23 cellular contexts compared by ENCODE assay signal in genomic region chr5:83124593-83124992, GRCh38.
"Had no signal": no experiment of that assay in that cellular context is flagged by ENCODE, and none has a peak within 500 bp of the region (broad histone marks: within the 10 kb centered on the region; RNA-seq: fewer than 3 reads in every experiment).

No MANE protein-coding gene starts in this region.

- H3K27ac ChIP-seq: colonic mucosa, heart right ventricle, left lung, lower lobe of right lung, sigmoid colon, skin epidermis, testis, tibial nerve had no signal

- H3K9me3 ChIP-seq: colonic mucosa, lower lobe of right lung, testis had no signal

- H3K36me3 Mint-ChIP-seq: natural killer cell had no signal

- H3K4me3 ChIP-seq: colonic mucosa, heart right ventricle, left lung, lower lobe of right lung, sigmoid colon, skin epidermis, testis, tibial nerve had no signal

- H3K4me1 Mint-ChIP-seq: endodermal cell; memory B cell; mesothelial cell of epicardium; natural killer cell; neural crest cell; stimulated activated naive B cell treated with anti-CD40 and anti-IgM and Interleukin-4, amounts not matched to agents 10 μg/mL and 1 μg/mL and 100 μg/mL, for 72 hours; stimulated activated naive CD8-positive, alpha-beta T cell treated with anti-CD3 and anti-CD28 coated beads, Interleukin-15, amount 100 ng/mL, for 72 hours had no signal

- ATAC-seq: heart right ventricle; left lung; lower lobe of right lung; natural killer cell; stimulated activated naive B cell treated with anti-CD40 and anti-IgM and Interleukin-4, amounts not matched to agents 10 μg/mL and 1 μg/mL and 100 μg/mL, for 72 hours; stimulated activated naive CD8-positive, alpha-beta T cell treated with anti-CD3 and anti-CD28 coated beads, Interleukin-15, amount 100 ng/mL, for 72 hours had no signal

- H3K27me3 Mint-ChIP-seq: memory B cell; stimulated activated naive B cell treated with anti-CD40 and anti-IgM and Interleukin-4, amounts not matched to agents 10 μg/mL and 1 μg/mL and 100 μg/mL, for 72 hours; stimulated activated naive CD8-positive, alpha-beta T cell treated with anti-CD3 and anti-CD28 coated beads, Interleukin-15, amount 100 ng/mL, for 72 hours had no signal

- H3K4me3 Mint-ChIP-seq: endodermal cell; memory B cell; mesothelial cell of epicardium; natural killer cell; neural crest cell; stimulated activated naive B cell treated with anti-CD40 and anti-IgM and Interleukin-4, amounts not matched to agents 10 μg/mL and 1 μg/mL and 100 μg/mL, for 72 hours; stimulated activated naive CD8-positive, alpha-beta T cell treated with anti-CD3 and anti-CD28 coated beads, Interleukin-15, amount 100 ng/mL, for 72 hours had no signal

- H3K27me3 ChIP-seq: colonic mucosa, heart right ventricle, left lung, sigmoid colon, testis, tibial nerve had no signal

- H3K4me1 ChIP-seq: colonic mucosa, left lung, lower lobe of right lung, sigmoid colon, testis, tibial nerve had no signal

- H3K27ac Mint-ChIP-seq: memory B cell; mesothelial cell of epicardium; natural killer cell; stimulated activated naive B cell treated with anti-CD40 and anti-IgM and Interleukin-4, amounts not matched to agents 10 μg/mL and 1 μg/mL and 100 μg/mL, for 72 hours; stimulated activated naive CD8-positive, alpha-beta T cell treated with anti-CD3 and anti-CD28 coated beads, Interleukin-15, amount 100 ng/mL, for 72 hours had no signal

- FAIRE-seq: endothelial cell of umbilical vein had no signal

- DNase-seq: colonic mucosa; effector CD4-positive, alpha-beta T cell; endodermal cell; erythroblast; foreskin melanocyte; heart right ventricle; islet precursor cell; left lung; lower lobe of right lung; natural killer cell; posterior cingulate gyrus; sigmoid colon; stimulated activated CD4-positive, alpha-beta T cell treated with anti-CD3 and anti-CD28 coated beads, Interleukin-2, amount 100 ng/mL, for 24 hours; stimulated activated CD4-positive, alpha-beta T cell treated with anti-CD3 and anti-CD28 coated beads, Interleukin-4, amount 100 ng/mL, for 4 hours; stimulated activated naive B cell treated with anti-CD40 and anti-IgM and Interleukin-4, amounts not matched to agents 10 μg/mL and 1 μg/mL and 100 μg/mL, for 72 hours; stimulated activated naive CD8-positive, alpha-beta T cell treated with anti-CD3 and anti-CD28 coated beads, Interleukin-15, amount 100 ng/mL, for 72 hours; testis had no signal

- H3K36me3 ChIP-seq: colonic mucosa, heart right ventricle, left lung, lower lobe of right lung, sigmoid colon had no signal
